ENCODE assay signal across 1 cellular context in genomic region chr9:78295731-78296130, GRCh38.
TF ChIP-seq lines count a peak whose summit lies in the region.

No MANE protein-coding gene starts in this region.

TF ChIP-seq in HepG2, 621 proteins besides CTCF, POLR2A, EP300 and RAD21 (continued from another document):
- TF ChIP-seq PAXIP1 (CRISPR knock-in tag; conservative IDR thresholded peaks at IDR 0.05) (0 out of 2 replicates have a peak, but pooled peaks have one; percentile 12), PHF21A (CRISPR knock-in tag; IDR thresholded peaks at IDR 0.05) (peak; percentile 41), ASH2L (IDR thresholded peaks at IDR 0.05; ENCODE audit: insufficient read length, low read depth, low read length) (peak; percentile 15), ZEB1 (IDR thresholded peaks at IDR 0.05; ENCODE audit: insufficient replicate concordance, low read depth) (peak; percentile 34), HOMEZ (CRISPR knock-in tag; IDR thresholded peaks at IDR 0.05; ENCODE audit: low read depth) (0 out of 2 replicates have a peak, but pooled peaks have one; percentile 8), CEBPG (CRISPR knock-in tag; IDR thresholded peaks at IDR 0.05) (0 out of 2 replicates have a peak, but pooled peaks have one; percentile 7), ARNT2 (CRISPR knock-in tag; IDR thresholded peaks at IDR 0.05; ENCODE audit: low read depth) (peak; percentile 49; the same call in 1 of the 2 replicates), ZSCAN20 (CRISPR knock-in tag; IDR thresholded peaks at IDR 0.05; ENCODE audit: borderline replicate concordance) (no peak), ZNF12 (CRISPR knock-in tag; IDR thresholded peaks at IDR 0.05) (peak; percentile 65; the same call in 1 of the 2 replicates), MIXL1 (CRISPR knock-in tag; IDR thresholded peaks at IDR 0.05) (peak; percentile 32; the same call in 1 of the 2 replicates), LCORL (IDR thresholded peaks at IDR 0.05) (no peak), LCORL (CRISPR knock-in tag; IDR thresholded peaks at IDR 0.05) (peak; percentile 72; the same call in 1 of the 2 replicates), ZBTB26 (CRISPR knock-in tag; IDR thresholded peaks at IDR 0.05; ENCODE audit: borderline replicate concordance) (peak; percentile 69; the same call in 1 of the 2 replicates), TCF7 (IDR thresholded peaks at IDR 0.05; ENCODE audit: low read depth) (0 out of 2 replicates have a peak, but pooled peaks have one; percentile 14), ZNF317 (CRISPR knock-in tag; IDR thresholded peaks at IDR 0.05) (peak; percentile 33; the same call in 1 of the 2 replicates), POGK (CRISPR knock-in tag; conservative IDR thresholded peaks at IDR 0.05) (0 out of 2 replicates have a peak, but pooled peaks have one; percentile 20), POLR2AphosphoS5 (IDR thresholded peaks at IDR 0.05; ENCODE audit: low read depth, low read length) (peak; percentile 63; the same call in 1 of the 2 replicates), THAP7 (CRISPR knock-in tag; IDR thresholded peaks at IDR 0.05) (no peak), RNF2 (conservative IDR thresholded peaks at IDR 0.05; ENCODE audit: low read depth) (no peak), ZFP36L1 (CRISPR knock-in tag; IDR thresholded peaks at IDR 0.05) (no peak), ZBTB21 (CRISPR knock-in tag; IDR thresholded peaks at IDR 0.05) (no peak)
